Comparison of ENCODE assay signal across 22 cellular contexts in the genomic region with DNA sequence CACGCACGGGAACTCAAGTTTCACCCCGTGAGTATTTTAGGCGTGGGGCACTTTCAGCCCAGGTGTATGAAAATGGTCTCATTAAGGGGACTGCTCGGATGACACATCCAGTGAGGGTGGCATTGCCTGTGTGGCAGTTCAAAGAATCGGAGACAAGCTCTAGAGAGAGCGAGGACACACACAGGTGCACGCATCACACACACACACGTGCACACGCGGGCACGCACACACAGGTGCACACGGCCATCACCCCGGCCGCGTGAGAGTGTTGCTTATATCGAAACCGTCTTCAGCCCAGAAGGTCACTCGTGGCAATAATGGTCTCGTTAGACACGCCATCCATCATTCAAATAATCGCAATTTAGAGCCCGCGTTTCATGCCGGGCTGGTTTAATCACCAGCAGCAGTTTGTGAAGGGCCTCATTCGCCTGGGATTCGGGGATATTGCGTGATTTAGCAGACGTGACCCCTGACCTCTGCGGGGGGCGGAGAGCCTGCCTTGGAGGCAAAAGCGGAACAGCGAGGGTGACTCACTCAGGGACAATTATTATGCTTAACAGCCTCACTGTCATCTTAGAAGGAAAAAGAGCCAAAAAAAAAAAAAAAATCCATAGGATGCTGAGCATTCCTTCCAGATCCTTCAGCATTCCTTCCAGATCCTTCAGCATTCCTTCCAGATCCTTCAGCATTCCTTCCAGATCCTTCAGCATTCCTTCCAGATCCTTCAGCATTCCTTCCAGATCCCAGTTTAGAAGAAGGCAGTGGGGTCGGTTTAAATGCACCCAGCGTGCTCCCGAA.
DNase-seq lines count a peak whose midpoint lies in the region; ATAC-seq and TF ChIP-seq lines count a peak whose summit lies in the region.
"Had no signal": no experiment of that assay in that cellular context is flagged by ENCODE, and none has a peak within 500 bp of the region (broad histone marks: within the 10 kb centered on the region; RNA-seq: fewer than 3 reads in every experiment).

No MANE protein-coding gene starts in this region.

- no peaks in the 10 kb centered on the region for H3K79me2 ChIP-seq in GM23338 (replicated peaks; ENCODE audit: insufficient read depth)

- H3K4me3 Mint-ChIP-seq in GM23338, result no peak overlapping the region
- H3K4me3 Mint-ChIP-seq: activated B cell treated with CpG ODN at 0.5 μM for 24 hours; activated CD8-positive, alpha-beta T cell treated with anti-CD3 and anti-CD28 coated beads, Interleukin-2, amount 10 ng/mL, durations not matched to agents 7 days and 5 days; activated naive CD4-positive, alpha-beta T cell treated with anti-CD3 and anti-CD28 coated beads, Interleukin-2, amount 50 U/mL, for 24 hours; activated T-cell treated with anti-CD3 and anti-CD28 coated beads, Interleukin-2, amount 50 U/mL, for 72 hours; type B pancreatic cell had no signal

- H3K27me3 ChIP-seq in GM23338 (ENCODE audit: insufficient read depth) (no peaks in the 10 kb centered on the region), MG63 (no peaks in the 10 kb centered on the region)
- H3K27me3 ChIP-seq: BE2C, esophagus squamous epithelium, left lung had no signal

- no peaks in the 10 kb centered on the region for H3K9me3 ChIP-seq in MG63
- H3K9me3 ChIP-seq: BE2C had no signal

- H3K4me1 Mint-ChIP-seq in GM23338, result no peaks in the 10 kb centered on the region
- H3K4me1 Mint-ChIP-seq: activated B cell treated with CpG ODN at 0.5 μM for 24 hours; activated naive CD4-positive, alpha-beta T cell treated with anti-CD3 and anti-CD28 coated beads, Interleukin-2, amount 50 U/mL, for 24 hours had no signal

- no peaks in the 10 kb centered on the region for H3K36me3 ChIP-seq in GM23338 (ENCODE audit: insufficient read depth)
- H3K36me3 ChIP-seq in MG63, result no peaks in the 10 kb centered on the region
- H3K36me3 ChIP-seq: BE2C, esophagus squamous epithelium, left lung had no signal

- H3K27ac Mint-ChIP-seq in GM23338, result no peak overlapping the region; the same call in 1 of the 2 replicates
- H3K27ac Mint-ChIP-seq: activated B cell treated with CpG ODN at 0.5 μM for 24 hours; activated CD8-positive, alpha-beta T cell treated with anti-CD3 and anti-CD28 coated beads, Interleukin-2, amount 10 ng/mL, durations not matched to agents 7 days and 5 days; activated naive CD4-positive, alpha-beta T cell treated with anti-CD3 and anti-CD28 coated beads, Interleukin-2, amount 50 U/mL, for 24 hours; activated T-cell treated with anti-CD3 and anti-CD28 coated beads, Interleukin-2, amount 50 U/mL, for 72 hours; type B pancreatic cell had no signal

- TF ChIP-seq CTCF in GM23338 (conservative IDR thresholded peaks at IDR 0.05; ENCODE audit: low read depth in 2 of 2), result no peak

- H3K4me3 ChIP-seq in GM23338, result no peak overlapping the region
- no peak overlapping the region for H3K4me3 ChIP-seq in MG63
- H3K4me3 ChIP-seq: esophagus squamous epithelium, left lung, PC-9 had no signal

- no peaks in the 10 kb centered on the region for H4K20me1 ChIP-seq in GM23338 (replicated peaks; ENCODE audit: insufficient read depth)

- H3F3A ChIP-seq in GM23338 (replicated peaks; ENCODE audit: low read depth), result 0 out of 2 replicates have a peak, but pooled peaks cover 4% of the 10 kb centered on the region

- H3K27ac ChIP-seq in GM23338 (ENCODE audit: low read depth), result 0 out of 2 replicates have a peak overlapping the region, but pooled peaks have one; percentile 68
- H3K27ac ChIP-seq: esophagus squamous epithelium, left lung, PC-9 had no signal

- in situ Hi-C loops in ACHN (cut with HindIII; ENCODE audit: low pct_ligation_motif_present, low pct_unique_long_range_greater_than_20kb, low sequenced_read_pairs), result no loop called here

- no peak overlapping the region for H2AFZ ChIP-seq in GM23338
- H2AFZ ChIP-seq: PC-9 had no signal

- ATAC-seq in GM23338, result no peak
- ATAC-seq: activated CD8-positive, alpha-beta T cell treated with anti-CD3 and anti-CD28 coated beads, Interleukin-2, amount 10 ng/mL, durations not matched to agents 7 days and 5 days; activated T-cell treated with anti-CD3 and anti-CD28 coated beads, Interleukin-2, amount 50 U/mL, for 72 hours; left lung had no signal

- peaks cover 11% of the 10 kb centered on the region for H3K27me3 Mint-ChIP-seq in GM23338 (ENCODE audit: insufficient read depth, low read depth, poor library complexity)
- H3K27me3 Mint-ChIP-seq: activated B cell treated with CpG ODN at 0.5 μM for 24 hours had no signal

- peaks cover 44% of the 10 kb centered on the region for H3K36me3 Mint-ChIP-seq in GM23338 (ENCODE audit: low read depth)
- H3K36me3 Mint-ChIP-seq: activated naive CD4-positive, alpha-beta T cell treated with anti-CD3 and anti-CD28 coated beads, Interleukin-2, amount 50 U/mL, for 24 hours; type B pancreatic cell had no signal

- peaks cover 17% of the 10 kb centered on the region for H3K4me1 ChIP-seq in GM23338 (ENCODE audit: insufficient read depth)
- H3K4me1 ChIP-seq: BE2C, esophagus squamous epithelium, left lung had no signal

- H3K4me2 ChIP-seq in GM23338, result no peak overlapping the region
- H3K4me2 ChIP-seq: PC-9 had no signal

- no peaks in the 10 kb centered on the region for H3K9me2 ChIP-seq in GM23338 (ENCODE audit: insufficient read depth)

- DNase-seq in GM23338 (ENCODE audit: low spot score), result peak; percentile 71
- peak; percentile 65 for DNase-seq in MG63
- peak; percentile 39 for DNase-seq in iris pigment epithelial cell (ENCODE audit: low read depth)
- peak; percentile 14 for DNase-seq in stromal cell of bone marrow (ENCODE audit: low read depth)
- DNase-seq in ACHN, result no peak
- DNase-seq in C1 segment of cervical spinal cord (lab: John Stamatoyannopoulos, UW), result no peak
- no peak for DNase-seq in NCI-H1694 treated with DMSO at 0.1 percent for 48 hours (lab: John Stamatoyannopoulos, UW)
- DNase-seq: activated B cell treated with CpG ODN at 0.5 μM for 24 hours; activated CD8-positive, alpha-beta T cell treated with anti-CD3 and anti-CD28 coated beads, Interleukin-2, amount 10 ng/mL, durations not matched to agents 7 days and 5 days; activated T-cell treated with anti-CD3 and anti-CD28 coated beads, Interleukin-2, amount 50 U/mL, for 72 hours; BE2C; Calu3; cerebellar nuclear complex; effector memory CD4-positive, alpha-beta T cell; esophagus squamous epithelium; left lung; NCI-H1436 treated with DMSO at 0.1 percent for 48 hours; nucleus accumbens; stimulated activated naive CD4-positive, alpha-beta T cell treated with Interleukin-2 at 50 U/mL for 16 hours had no signal

- H3K9me3 Mint-ChIP-seq in GM23338, result peaks cover 84% of the 10 kb centered on the region
- H3K9me3 Mint-ChIP-seq: activated naive CD4-positive, alpha-beta T cell treated with anti-CD3 and anti-CD28 coated beads, Interleukin-2, amount 50 U/mL, for 24 hours; activated T-cell treated with anti-CD3 and anti-CD28 coated beads, Interleukin-2, amount 50 U/mL, for 72 hours had no signal

TF ChIP-seq in GM23338, 12 proteins besides CTCF, POLR2A, EP300 and RAD21 (continues in another document):
- no peak for TF ChIP-seq ZNF114 (CRISPR knock-in tag; IDR thresholded peaks at IDR 0.05)
- TF ChIP-seq, protein P1, sequence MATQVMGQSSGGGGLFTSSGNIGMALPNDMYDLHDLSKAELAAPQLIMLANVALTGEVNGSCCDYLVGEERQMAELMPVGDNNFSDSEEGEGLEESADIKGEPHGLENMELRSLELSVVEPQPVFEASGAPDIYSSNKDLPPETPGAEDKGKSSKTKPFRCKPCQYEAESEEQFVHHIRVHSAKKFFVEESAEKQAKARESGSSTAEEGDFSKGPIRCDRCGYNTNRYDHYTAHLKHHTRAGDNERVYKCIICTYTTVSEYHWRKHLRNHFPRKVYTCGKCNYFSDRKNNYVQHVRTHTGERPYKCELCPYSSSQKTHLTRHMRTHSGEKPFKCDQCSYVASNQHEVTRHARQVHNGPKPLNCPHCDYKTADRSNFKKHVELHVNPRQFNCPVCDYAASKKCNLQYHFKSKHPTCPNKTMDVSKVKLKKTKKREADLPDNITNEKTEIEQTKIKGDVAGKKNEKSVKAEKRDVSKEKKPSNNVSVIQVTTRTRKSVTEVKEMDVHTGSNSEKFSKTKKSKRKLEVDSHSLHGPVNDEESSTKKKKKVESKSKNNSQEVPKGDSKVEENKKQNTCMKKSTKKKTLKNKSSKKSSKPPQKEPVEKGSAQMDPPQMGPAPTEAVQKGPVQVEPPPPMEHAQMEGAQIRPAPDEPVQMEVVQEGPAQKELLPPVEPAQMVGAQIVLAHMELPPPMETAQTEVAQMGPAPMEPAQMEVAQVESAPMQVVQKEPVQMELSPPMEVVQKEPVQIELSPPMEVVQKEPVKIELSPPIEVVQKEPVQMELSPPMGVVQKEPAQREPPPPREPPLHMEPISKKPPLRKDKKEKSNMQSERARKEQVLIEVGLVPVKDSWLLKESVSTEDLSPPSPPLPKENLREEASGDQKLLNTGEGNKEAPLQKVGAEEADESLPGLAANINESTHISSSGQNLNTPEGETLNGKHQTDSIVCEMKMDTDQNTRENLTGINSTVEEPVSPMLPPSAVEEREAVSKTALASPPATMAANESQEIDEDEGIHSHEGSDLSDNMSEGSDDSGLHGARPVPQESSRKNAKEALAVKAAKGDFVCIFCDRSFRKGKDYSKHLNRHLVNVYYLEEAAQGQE (IDR thresholded peaks at IDR 0.05; ENCODE audit: unreplicated experiment), result no peak
- TF ChIP-seq POLR2AphosphoS5 (IDR thresholded peaks at IDR 0.05; ENCODE audit: low read depth), result no peak
- TF ChIP-seq ZNF331 (CRISPR knock-in tag; IDR thresholded peaks at IDR 0.05; ENCODE audit: low read depth), result no peak
- no peak for TF ChIP-seq STAT1 (IDR thresholded peaks at IDR 0.05; ENCODE audit: unreplicated experiment)
- no peak for TF ChIP-seq EZH2phosphoT487 (IDR thresholded peaks at IDR 0.05; ENCODE audit: unreplicated experiment)
- no peak for TF ChIP-seq NANOG (IDR thresholded peaks at IDR 0.05; ENCODE audit: borderline replicate concordance)
- no peak for TF ChIP-seq CREB1 (CRISPR knock-in tag; IDR thresholded peaks at IDR 0.05; ENCODE audit: low read depth)
- TF ChIP-seq, protein P2, sequence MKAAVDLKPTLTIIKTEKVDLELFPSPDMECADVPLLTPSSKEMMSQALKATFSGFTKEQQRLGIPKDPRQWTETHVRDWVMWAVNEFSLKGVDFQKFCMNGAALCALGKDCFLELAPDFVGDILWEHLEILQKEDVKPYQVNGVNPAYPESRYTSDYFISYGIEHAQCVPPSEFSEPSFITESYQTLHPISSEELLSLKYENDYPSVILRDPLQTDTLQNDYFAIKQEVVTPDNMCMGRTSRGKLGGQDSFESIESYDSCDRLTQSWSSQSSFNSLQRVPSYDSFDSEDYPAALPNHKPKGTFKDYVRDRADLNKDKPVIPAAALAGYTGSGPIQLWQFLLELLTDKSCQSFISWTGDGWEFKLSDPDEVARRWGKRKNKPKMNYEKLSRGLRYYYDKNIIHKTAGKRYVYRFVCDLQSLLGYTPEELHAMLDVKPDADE (IDR thresholded peaks at IDR 0.05), result no peak

Comparison
In these comparisons a context has a peak if more than half of its experiments do, and no peak if none do; other contexts are left out.
1. DNase-seq: peak in GM23338 (single experiment), MG63 (single experiment), iris pigment epithelial cell (single experiment) and stromal cell of bone marrow (single experiment); none in ACHN (single experiment), C1 segment of cervical spinal cord (0 of 14) and NCI-H1694 treated with DMSO at 0.1 percent for 48 hours (single experiment).